In the genomic region with DNA sequence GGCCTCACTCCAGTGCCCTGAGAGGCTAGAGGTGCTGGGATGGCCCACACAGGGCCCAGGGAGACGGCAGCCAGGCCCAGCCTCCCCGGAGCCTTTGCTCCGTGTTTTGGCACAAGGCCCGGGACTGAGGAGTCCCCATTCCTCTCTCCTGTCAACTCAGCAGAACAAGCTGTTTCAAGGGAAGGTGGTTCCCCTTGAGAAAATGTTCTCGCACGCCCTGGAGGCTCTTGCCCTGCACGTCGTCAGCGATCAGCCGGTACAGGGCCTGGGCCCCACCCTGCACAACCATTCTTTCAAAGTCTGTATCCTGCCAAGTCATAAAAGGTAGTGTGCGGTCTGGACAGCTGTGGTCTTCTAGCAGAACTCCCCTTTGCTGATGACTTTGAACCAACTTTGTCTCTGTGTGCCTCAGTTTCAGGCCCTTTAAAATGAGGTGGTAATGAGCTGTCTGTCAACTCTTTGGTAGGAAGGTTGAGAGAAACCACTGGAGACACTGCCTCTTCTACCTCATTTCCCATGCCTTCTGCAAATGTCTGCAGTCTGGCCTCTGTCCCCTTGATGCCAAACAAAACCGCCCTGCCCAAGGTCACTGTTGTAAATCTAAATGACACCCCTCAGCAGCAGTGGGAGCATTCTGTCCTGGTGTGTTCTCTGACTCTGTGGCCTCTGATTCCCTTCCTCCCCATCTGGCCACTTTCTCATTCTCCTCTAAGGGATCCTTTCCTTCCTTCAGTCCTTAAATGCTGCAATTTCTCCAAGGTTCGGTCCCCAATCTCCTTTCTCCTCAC, we compare ENCODE assay signal across 8 cellular contexts.
DNase-seq lines count a peak whose midpoint lies in the region; ATAC-seq and TF ChIP-seq lines count a peak whose summit lies in the region.

No MANE protein-coding gene starts in this region.

- H3K9me3 Mint-ChIP-seq in activated naive CD8-positive, alpha-beta T cell (ENCODE audit: low read depth), result no peaks in the 10 kb centered on the region

- peaks cover 19% of the 10 kb centered on the region for H3K4me1 Mint-ChIP-seq in activated naive CD8-positive, alpha-beta T cell (ENCODE audit: low read depth)

- TF ChIP-seq EP300 in tibial nerve (IDR thresholded peaks at IDR 0.05), result peak; percentile 53 to 73

- no peak overlapping the region for H3K27ac Mint-ChIP-seq in activated naive CD8-positive, alpha-beta T cell

- H3K27ac ChIP-seq in right lobe of liver, result no peak overlapping the region
- H3K27ac ChIP-seq in tibial nerve, result peak overlapping the region; percentile 1 to 70 (median 35)

- intact Hi-C loops in right lobe of liver (cut with DNase I), result no loop called here

- H3K36me3 ChIP-seq in BE2C, result no peaks in the 10 kb centered on the region
- H3K36me3 ChIP-seq in right lobe of liver, result no peaks in the 10 kb centered on the region
- H3K36me3 ChIP-seq in tibial nerve, result no peaks in the 10 kb centered on the region

- no peaks in the 10 kb centered on the region for H3K4me1 ChIP-seq in BE2C
- no peaks in the 10 kb centered on the region for H3K4me1 ChIP-seq in right lobe of liver
- peaks cover 0 to 17% (median 6%) of the 10 kb centered on the region in 4 donors for H3K4me1 ChIP-seq in tibial nerve

- H3K36me3 Mint-ChIP-seq in activated naive CD8-positive, alpha-beta T cell, result no peaks in the 10 kb centered on the region

- H3K27me3 Mint-ChIP-seq in activated naive CD8-positive, alpha-beta T cell, result no peaks in the 10 kb centered on the region

- ATAC-seq in GM19452 (IDR thresholded peaks at IDR 0.05; ENCODE audit: unreplicated experiment) (peak; percentile 80), HG03469 (IDR thresholded peaks at IDR 0.05; ENCODE audit: unreplicated experiment) (peak; percentile 83), right lobe of liver (peak; percentile 70 to 82 (median 80))

- peak overlapping the region; percentile 9 for H3K4me3 Mint-ChIP-seq in activated naive CD8-positive, alpha-beta T cell

- DNase-seq in BE2C (peak; percentile 8), right lobe of liver (peak; percentile 49 to 62 (median 60)), tibial nerve (ENCODE audit: low spot score in 2 of 2) (peak in 1 of 2 donors; percentile 38), COLO829 (ENCODE audit: low spot score) (no peak), SW 1271 (lab: John Stamatoyannopoulos, UW) (no peak)

- no peak for TF ChIP-seq CTCF in BE2C (IDR thresholded peaks at IDR 0.05; ENCODE audit: low read depth, low read length)
- no peak for TF ChIP-seq CTCF in right lobe of liver (IDR thresholded peaks at IDR 0.05)
- no peak for TF ChIP-seq CTCF in tibial nerve (IDR thresholded peaks at IDR 0.05)

- no peak overlapping the region for H3K4me3 ChIP-seq in BE2C (ENCODE audit: low read depth, low read length)
- no peak overlapping the region for H3K4me3 ChIP-seq in right lobe of liver
- H3K4me3 ChIP-seq in tibial nerve, result no peak overlapping the region

- no peak for TF ChIP-seq POLR2A in right lobe of liver (IDR thresholded peaks at IDR 0.05)
- no peak for TF ChIP-seq POLR2A in tibial nerve (IDR thresholded peaks at IDR 0.05)

- 40% methylated on average over 3 of the region's 13 CpGs for WGBS in right lobe of liver (ENCODE audit: insufficient coverage, low coverage, low lambda C conversion rate, missing lambda C conversion rate)
- WGBS in tibial nerve, 2 donors, result 39 to 48% methylated on average over 13 of the region's 13 CpGs

- H3K27me3 ChIP-seq in BE2C, result no peaks in the 10 kb centered on the region
- H3K27me3 ChIP-seq in right lobe of liver, result no peaks in the 10 kb centered on the region
- no peaks in the 10 kb centered on the region for H3K27me3 ChIP-seq in tibial nerve

- no peaks in the 10 kb centered on the region for H3K9me3 ChIP-seq in BE2C
- H3K9me3 ChIP-seq in right lobe of liver, result no peaks in the 10 kb centered on the region
- H3K9me3 ChIP-seq in tibial nerve, result no peaks in the 10 kb centered on the region

Comparison
In these comparisons a context has a peak if more than half of its experiments do, and no peak if none do; other contexts are left out.
1. DNase-seq: peak in BE2C (single experiment) and right lobe of liver (3 of 3); none in COLO829 (single experiment) and SW 1271 (0 of 2).
2. H3K27ac ChIP-seq: peak in tibial nerve (4 of 4); none in right lobe of liver (0 of 3).
3. Peak in every context shown above with its lines, with median percentiles within 50 percentile points of each other: ATAC-seq.